Comparison of ENCODE assay signal across 30 cellular contexts in genomic region chr14:96676161-96676560, GRCh38.
A peak's percentile ranks its signal among the peaks of the same experiment; 100 is the strongest.
DNase-seq lines count a peak whose midpoint lies in the region; ATAC-seq, FAIRE-seq and TF ChIP-seq lines count a peak whose summit lies in the region.
"Had no signal": no experiment of that assay in that cellular context is flagged by ENCODE, and none has a peak within 500 bp of the region (broad histone marks: within the 10 kb centered on the region; RNA-seq: fewer than 3 reads in every experiment).

No MANE protein-coding gene starts in this region.

- H3K36me3 ChIP-seq in GM23338 (ENCODE audit: insufficient read depth) (no peaks in the 10 kb centered on the region), RWPE2 (ENCODE audit: low read depth) (no peaks in the 10 kb centered on the region), pancreas (no peaks in the 10 kb centered on the region)
- H3K36me3 ChIP-seq: BE2C, ovary, right atrium auricular region, upper lobe of left lung had no signal

- peaks cover 6% of the 10 kb centered on the region for H3K4me1 Mint-ChIP-seq in GM23338
- H3K4me1 Mint-ChIP-seq: activated CD4-positive, alpha-beta T cell treated with anti-CD3 and anti-CD28 coated beads, Interleukin-2, amount 10 ng/mL, durations not matched to agents 7 days and 5 days; activated naive CD8-positive, alpha-beta T cell treated with anti-CD3 and anti-CD28 coated beads, Interleukin-2, amount 50 U/mL, for 24 hours; CD8-positive, alpha-beta memory T cell had no signal

- no peak overlapping the region for H3K4me3 Mint-ChIP-seq in GM23338
- H3K4me3 Mint-ChIP-seq: activated CD4-positive, alpha-beta T cell treated with anti-CD3 and anti-CD28 coated beads, Interleukin-2, amount 10 ng/mL, durations not matched to agents 7 days and 5 days; activated naive CD8-positive, alpha-beta T cell treated with anti-CD3 and anti-CD28 coated beads, Interleukin-2, amount 50 U/mL, for 24 hours; CD8-positive, alpha-beta memory T cell; nephron progenitor cell had no signal

- peaks cover 4% of the 10 kb centered on the region for H3K27me3 Mint-ChIP-seq in GM23338 (ENCODE audit: insufficient read depth, low read depth, poor library complexity)

- DNase-seq in GM23338 (ENCODE audit: low spot score): no peak
- no peak for DNase-seq in RWPE2 (ENCODE audit: low spot score)
- DNase-seq in epithelial cell of prostate (ENCODE audit: low read depth, low spot score): peak; percentile 22
- DNase-seq in kidney tubule cell (ENCODE audit: low spot score): peak; percentile 57
- DNase-seq in NCI-H187 (lab: John Stamatoyannopoulos, UW): no peak
- DNase-seq in pancreas: no peak
- DNase-seq in activated CD4-positive, CD25-positive, alpha-beta regulatory T cell treated with anti-CD3 and anti-CD28 coated beads, Interleukin-2, amount 50 U/mL, for 72 hours: no peak
- DNase-seq: ACHN; activated CD4-positive, alpha-beta T cell treated with anti-CD3 and anti-CD28 coated beads, Interleukin-2, amount 10 ng/mL, durations not matched to agents 7 days and 5 days; activated naive CD8-positive, alpha-beta T cell treated with anti-CD3 and anti-CD28 coated beads, Interleukin-2, amount 50 U/mL, for 24 hours; activated T-cell treated with anti-CD3 and anti-CD28 coated beads, Interleukin-2, amount 50 U/mL, for 48 hours; BE2C; CD8-positive, alpha-beta memory T cell; DMS153; GDM1; Kasumi-1; kidney; NCI-H1694 treated with DMSO at 0.1 percent for 48 hours; nephron progenitor cell; NK-92 treated with Interleukin-12 subunit alpha and Interleukin-12 subunit beta, amount 100 ng/mL, for 24 hours; ovary; SHP77; stimulated activated CD4-positive, alpha-beta T cell treated with anti-CD3 and anti-CD28 coated beads, Interleukin-4, amount 100 ng/mL, for 1 hour; T-helper 9 cell; upper lobe of left lung had no signal

- no peak overlapping the region for H3K4me2 ChIP-seq in GM23338
- H3K4me2 ChIP-seq: PC-9 had no signal

- no peaks in the 10 kb centered on the region for H3K4me1 ChIP-seq in GM23338 (ENCODE audit: insufficient read depth)
- no peaks in the 10 kb centered on the region for H3K4me1 ChIP-seq in RWPE2 (ENCODE audit: insufficient read depth, poor library complexity, severe bottlenecking)
- H3K4me1 ChIP-seq in pancreas: no peaks in the 10 kb centered on the region
- H3K4me1 ChIP-seq: BE2C, right atrium auricular region, upper lobe of left lung had no signal

- no peak for TF ChIP-seq CTCF in GM23338 (conservative IDR thresholded peaks at IDR 0.05; ENCODE audit: low read depth in 2 of 2)
- no peak for TF ChIP-seq CTCF in RWPE2 (IDR thresholded peaks at IDR 0.05; ENCODE audit: poor library complexity, severe bottlenecking)
- no peak for TF ChIP-seq CTCF in pancreas (IDR thresholded peaks at IDR 0.05)

- H3K27ac Mint-ChIP-seq in GM23338: no peak overlapping the region
- H3K27ac Mint-ChIP-seq: activated CD4-positive, alpha-beta T cell treated with anti-CD3 and anti-CD28 coated beads, Interleukin-2, amount 10 ng/mL, durations not matched to agents 7 days and 5 days; activated naive CD8-positive, alpha-beta T cell treated with anti-CD3 and anti-CD28 coated beads, Interleukin-2, amount 50 U/mL, for 24 hours; CD8-positive, alpha-beta memory T cell; nephron progenitor cell had no signal

- H2AFZ ChIP-seq in GM23338: no peak overlapping the region
- H2AFZ ChIP-seq: PC-9 had no signal

- H3K9me3 ChIP-seq in RWPE2 (ENCODE audit: severe bottlenecking): no peaks in the 10 kb centered on the region
- H3K9me3 ChIP-seq in pancreas: no peaks in the 10 kb centered on the region
- H3K9me3 ChIP-seq: BE2C, ovary, right atrium auricular region, upper lobe of left lung had no signal

- H4K20me1 ChIP-seq in GM23338 (replicated peaks; ENCODE audit: insufficient read depth): no peaks in the 10 kb centered on the region

- FAIRE-seq in pancreas (lab: Jason Lieb, UNC): no peak
- FAIRE-seq: colon, HepG2, kidney had no signal

- no peak for ATAC-seq in GM23338
- ATAC-seq in RWPE2 (ENCODE audit: low read depth): peak; percentile 71
- no peak for ATAC-seq in GM18505 (IDR thresholded peaks at IDR 0.05; ENCODE audit: unreplicated experiment)
- ATAC-seq in pancreas: no peak
- ATAC-seq: activated naive CD8-positive, alpha-beta T cell treated with anti-CD3 and anti-CD28 coated beads, Interleukin-2, amount 50 U/mL, for 24 hours; HepG2 had no signal

- TF ChIP-seq POLR2A in GM18505 (IDR thresholded peaks at IDR 0.05; ENCODE audit: borderline replicate concordance, extremely low read depth, insufficient read depth, insufficient read length): no peak

- H3K9me3 Mint-ChIP-seq in GM23338: no peaks in the 10 kb centered on the region; the same call in 2 of the 3 replicates
- H3K9me3 Mint-ChIP-seq: activated CD4-positive, alpha-beta T cell treated with anti-CD3 and anti-CD28 coated beads, Interleukin-2, amount 10 ng/mL, durations not matched to agents 7 days and 5 days; activated naive CD8-positive, alpha-beta T cell treated with anti-CD3 and anti-CD28 coated beads, Interleukin-2, amount 50 U/mL, for 24 hours had no signal

- no peaks in the 10 kb centered on the region for H3K36me3 Mint-ChIP-seq in GM23338 (ENCODE audit: low read depth)

- no peaks in the 10 kb centered on the region for H3K79me2 ChIP-seq in GM23338 (replicated peaks; ENCODE audit: insufficient read depth)

- intact Hi-C loops in pancreas (cut with DNase I): no loop called here

- no peaks in the 10 kb centered on the region for H3F3A ChIP-seq in GM23338 (replicated peaks; ENCODE audit: low read depth)

- H3K27me3 ChIP-seq in GM23338 (ENCODE audit: insufficient read depth) (no peaks in the 10 kb centered on the region), RWPE2 (ENCODE audit: insufficient read depth, poor library complexity, severe bottlenecking) (peaks cover 5% of the 10 kb centered on the region), pancreas (no peaks in the 10 kb centered on the region)
- H3K27me3 ChIP-seq: BE2C, ovary, right atrium auricular region, upper lobe of left lung had no signal

- H3K4me3 ChIP-seq in GM23338 (no peak overlapping the region), RWPE2 (ENCODE audit: severe bottlenecking) (no peak overlapping the region), pancreas (no peak overlapping the region)
- H3K4me3 ChIP-seq: ovary, PC-9, right atrium auricular region, upper lobe of left lung had no signal

- H3K9me2 ChIP-seq in GM23338 (ENCODE audit: insufficient read depth): 0 out of 2 replicates have a peak, but pooled peaks cover 3% of the 10 kb centered on the region

- H3K27ac ChIP-seq in GM23338 (ENCODE audit: low read depth): no peak overlapping the region
- H3K27ac ChIP-seq in RWPE2 (ENCODE audit: poor library complexity, severe bottlenecking): no peak overlapping the region
- H3K27ac ChIP-seq in epithelial cell of prostate: no peak overlapping the region
- H3K27ac ChIP-seq in pancreas: no peak overlapping the region
- H3K27ac ChIP-seq: ovary, PC-9, right atrium auricular region, upper lobe of left lung had no signal

TF ChIP-seq in GM23338, 12 proteins besides CTCF, POLR2A, EP300 and RAD21 (continues in another document):
- TF ChIP-seq REST (IDR thresholded peaks at IDR 0.05; ENCODE audit: unreplicated experiment): no peak

Comparison
In these comparisons a context has a peak if more than half of its experiments do, and no peak if none do; other contexts are left out.
1. DNase-seq: peak in epithelial cell of prostate (single experiment) and kidney tubule cell (single experiment); none in GM23338 (single experiment), RWPE2 (single experiment), NCI-H187 (0 of 2), pancreas (0 of 6) and activated CD4-positive, CD25-positive, alpha-beta regulatory T cell treated with anti-CD3 and anti-CD28 coated beads, Interleukin-2, amount 50 U/mL, for 72 hours (single experiment).